In the genomic region with DNA sequence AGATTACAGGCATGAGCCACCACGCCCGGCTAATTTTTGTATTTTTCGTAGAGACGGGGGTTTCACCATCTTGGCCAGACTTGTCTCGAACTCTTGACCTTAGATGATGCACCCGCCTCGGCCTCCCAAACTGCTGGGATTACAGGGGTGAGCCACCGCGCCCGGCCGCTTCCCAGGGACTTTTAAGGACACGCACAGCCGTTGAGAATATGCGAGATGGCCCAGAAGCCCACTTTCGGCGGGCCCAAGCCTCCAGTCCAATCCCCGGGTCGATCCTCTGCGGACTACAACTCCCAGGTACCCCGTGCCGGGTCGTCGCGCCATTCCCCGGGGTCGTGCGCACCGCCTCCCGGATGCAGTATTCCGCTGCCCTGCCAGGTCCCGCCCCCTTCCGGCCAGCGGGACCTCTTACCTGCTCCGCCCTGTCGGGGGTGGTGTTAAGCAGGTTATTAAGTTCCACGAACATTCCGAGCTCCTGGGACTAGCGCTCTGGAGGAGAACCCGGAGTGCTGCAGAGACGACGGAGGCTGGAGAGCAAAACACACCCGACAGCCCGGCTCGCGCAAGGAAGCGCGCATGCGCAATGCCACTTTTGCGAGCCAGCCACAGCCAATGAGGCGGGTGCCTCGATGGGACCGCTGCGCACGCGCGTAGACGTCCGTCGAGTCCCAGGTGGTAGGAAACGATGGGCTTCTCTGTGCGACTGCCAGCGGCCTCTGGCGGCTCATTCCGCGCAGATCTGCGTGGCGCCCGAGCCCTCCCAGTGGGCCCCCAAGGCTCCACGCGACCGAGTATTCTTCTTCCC, we compare ENCODE assay signal across 8 cellular contexts. TPM values are rescaled to one million over a fixed set of nuclear protein-coding genes. Genes with fewer than 3 reads are reported as not detected.
A peak's percentile ranks its signal among the peaks of the same experiment; 100 is the strongest.
DNase-seq lines count a peak whose midpoint lies in the region; ATAC-seq and TF ChIP-seq lines count a peak whose summit lies in the region.

TSS of gene ELP6 (minus strand) at position 588 of the 805 bp plus-strand sequence. CDS start at position 466, 122 bp downstream.

- peak within 1 kb of the TSS; percentile 96 for H2AFZ ChIP-seq in Loucy (ENCODE audit: low read length)

- peaks cover 20% of the 10 kb centered on the region for H3K4me1 ChIP-seq in Loucy (ENCODE audit: insufficient read depth, low read length, poor library complexity, severe bottlenecking)

- H3K9me2 ChIP-seq in Loucy (replicated peaks; ENCODE audit: low read depth, low read length) = no peaks in the 10 kb centered on the region

- ATAC-seq in natural killer cell treated with Interleukin-12 subunit alpha and Interleukin-12 subunit beta and Interleukin-15 and Interleukin-18, amount 100 ng/mL, for 72 hours = peak; percentile 98 to 99
- ATAC-seq in stimulated activated naive CD8-positive, alpha-beta T cell treated with anti-CD3 and anti-CD28 coated beads, Interleukin-15, Interleukin-2, amounts not matched to agents 100 U/mL and 50 U/mL, for 24 hours = peak; percentile 99

- peak within 1 kb of the TSS; percentile 98 for H3K9ac ChIP-seq in Loucy (ENCODE audit: low read depth, low read length, poor library complexity, severe bottlenecking)

- 0 out of 2 replicates have a peak, but pooled peaks cover 5% of the 10 kb centered on the region for H3F3A ChIP-seq in Loucy (ENCODE audit: low read depth)

- H3K4me2 ChIP-seq in Loucy (ENCODE audit: low read depth, low read length, poor library complexity, severe bottlenecking) = peak within 1 kb of the TSS; percentile 93

- H3K9me3 ChIP-seq in Loucy (ENCODE audit: insufficient read depth, low read depth, low read length) = no peaks in the 10 kb centered on the region

- no peaks in the 10 kb centered on the region for H4K20me1 ChIP-seq in Loucy (ENCODE audit: insufficient read depth, low read length, poor library complexity, severe bottlenecking)

- H3K36me3 ChIP-seq in H7 (replicated peaks; ENCODE audit: control insufficient read depth, insufficient read depth, low read length) (peaks cover 7% of the 10 kb centered on the region), Loucy (ENCODE audit: insufficient read depth, low read length) (peaks cover 20% of the 10 kb centered on the region; the same call in 1 of the 2 replicates)

- H3K79me2 ChIP-seq in Loucy (ENCODE audit: insufficient read depth, low read length) = peaks cover 40% of the 10 kb centered on the region

- H3K36me3 Mint-ChIP-seq in natural killer cell treated with Interleukin-12 subunit alpha and Interleukin-12 subunit beta and Interleukin-15 and Interleukin-18, amount 100 ng/mL, for 72 hours = no peaks in the 10 kb centered on the region

- no peaks in the 10 kb centered on the region for H3K9me3 Mint-ChIP-seq in natural killer cell treated with Interleukin-12 subunit alpha and Interleukin-12 subunit beta and Interleukin-15 and Interleukin-18, amount 100 ng/mL, for 72 hours

- TF ChIP-seq CTCF in Loucy (conservative IDR thresholded peaks at IDR 0.05; ENCODE audit: low read length) = peak; percentile 65

- peaks cover 0 to 2% of the 10 kb centered on the region in 2 donors for H3K27me3 Mint-ChIP-seq in natural killer cell treated with Interleukin-12 subunit alpha and Interleukin-12 subunit beta and Interleukin-15 and Interleukin-18, amount 100 ng/mL, for 72 hours

- DNase-seq in G401 (ENCODE audit: low spot score) (peak; percentile 95), H7 (peak; percentile 98), fibroblast of peridontal ligament (ENCODE audit: extremely low read depth) (peak; percentile 92)
- DNase-seq in activated T-helper 9 cell treated with anti-CD3 and anti-CD28 coated beads, Interleukin-2, amount 50 U/mL, for 16 hours (ENCODE audit: low read depth) = peak; percentile 95
- DNase-seq in natural killer cell treated with Interleukin-12 subunit alpha and Interleukin-12 subunit beta and Interleukin-15 and Interleukin-18, amount 100 ng/mL, for 72 hours (ENCODE audit: low spot score) = peak; percentile 98
- DNase-seq in stimulated activated naive CD8-positive, alpha-beta T cell treated with anti-CD3 and anti-CD28 coated beads, Interleukin-15, Interleukin-2, amounts not matched to agents 100 U/mL and 50 U/mL, for 24 hours = peak; percentile 97

- TF ChIP-seq POLR2A in Raji (IDR thresholded peaks at IDR 0.05; ENCODE audit: insufficient read depth, low read depth, low read length) = peak; percentile 94

- peak within 1 kb of the TSS; percentile 94 to 96 for H3K27ac Mint-ChIP-seq in natural killer cell treated with Interleukin-12 subunit alpha and Interleukin-12 subunit beta and Interleukin-15 and Interleukin-18, amount 100 ng/mL, for 72 hours

- H3K27me3 ChIP-seq in H7 (ENCODE audit: control insufficient read depth, insufficient read depth, low read length) (no peaks in the 10 kb centered on the region), Loucy (ENCODE audit: insufficient read depth, low read length, poor library complexity, severe bottlenecking) (no peaks in the 10 kb centered on the region)

- H3K4me1 Mint-ChIP-seq in natural killer cell treated with Interleukin-12 subunit alpha and Interleukin-12 subunit beta and Interleukin-15 and Interleukin-18, amount 100 ng/mL, for 72 hours (ENCODE audit: low read depth in 2 of 2) = peaks cover 13 to 23% of the 10 kb centered on the region in 2 donors

- in situ Hi-C loops in G401 (cut with HindIII; ENCODE audit: low sequenced_read_pairs) = no loop called here

- H3K4me3 ChIP-seq in H7 (ENCODE audit: insufficient read depth, low read depth, low read length) (peak within 1 kb of the TSS; percentile 80), Loucy (ENCODE audit: low read length, poor library complexity, severe bottlenecking) (peak within 1 kb of the TSS; percentile 80)

- peak within 1 kb of the TSS; percentile 92 for H3K4me3 Mint-ChIP-seq in natural killer cell treated with Interleukin-12 subunit alpha and Interleukin-12 subunit beta and Interleukin-15 and Interleukin-18, amount 100 ng/mL, for 72 hours

RNA-seq across cellular contexts. Expression of gene ELP6, which starts in this region (rescaled TPM):
- 59.2 and 87.4 TPM in 2 replicates for total RNA-seq in G401 (2014; rRNA removed; shearing (Covaris generic))
- total RNA-seq in H7 (2014; rRNA removed; shearing (Covaris generic)) = 63.5 and 77.6 TPM in 2 replicates
- total RNA-seq in natural killer cell treated with Interleukin-12 subunit alpha and Interleukin-12 subunit beta and Interleukin-15 and Interleukin-18, amount 100 ng/mL, for 72 hours = 10 to 100 TPM; 44.5 to 75.0 TPM

Comparison
In these comparisons a context has a peak if more than half of its experiments do, and no peak if none do; other contexts are left out.
1. Peak in every context shown above with its lines: DNase-seq, ATAC-seq and H3K4me3 ChIP-seq.